1 cellular context compared by ENCODE assay signal in genomic region chr18:75422341-75422910, GRCh38.
TF ChIP-seq lines count a peak whose summit lies in the region.

No MANE protein-coding gene starts in this region.

TF ChIP-seq in IMR-90, 13 proteins besides CTCF, POLR2A, EP300 and RAD21 (continued from another document):
- no peak for TF ChIP-seq MAZ (IDR thresholded peaks at IDR 0.05; ENCODE audit: borderline replicate concordance, low read depth, low read length)
- TF ChIP-seq FOS (IDR thresholded peaks at IDR 0.05; ENCODE audit: low read depth, low read length) = no peak
- no peak for TF ChIP-seq CHD1 (IDR thresholded peaks at IDR 0.05; ENCODE audit: low read depth, low read length)
